Comparison of ENCODE assay signal across 13 cellular contexts in genomic region chr7:44306608-44307007, GRCh38. TPM values are rescaled to one million over a fixed set of nuclear protein-coding genes. Genes with fewer than 3 reads are reported as not detected.
A peak's percentile ranks its signal among the peaks of the same experiment; 100 is the strongest.
DNase-seq lines count a peak whose midpoint lies in the region; ATAC-seq and TF ChIP-seq lines count a peak whose summit lies in the region.
"Had no signal": no experiment of that assay in that cellular context is flagged by ENCODE, and none has a peak within 500 bp of the region (broad histone marks: within the 10 kb centered on the region; RNA-seq: fewer than 3 reads in every experiment).

No MANE protein-coding gene starts in this region.

- POLR2A ChIA-PET in GM10248 (lab: Yijun Ruan, JAX) = no interaction called here
- POLR2A ChIA-PET in activated CD4-positive, alpha-beta memory T cell treated with anti-CD3 and anti-CD28 coated beads, Interleukin-2, amount 10 ng/mL, durations not matched to agents 7 days and 5 days (lab: Charles Lee) = no interaction called here

- H3K27me3 Mint-ChIP-seq in activated CD4-positive, alpha-beta memory T cell treated with anti-CD3 and anti-CD28 coated beads, Interleukin-2, amount 10 ng/mL, durations not matched to agents 7 days and 5 days = peaks cover 25% of the 10 kb centered on the region
- peaks cover 3 to 14% of the 10 kb centered on the region in 2 donors for H3K27me3 Mint-ChIP-seq in natural killer cell (ENCODE audit: low read depth in 2 of 2)
- H3K27me3 Mint-ChIP-seq in mesothelial cell of epicardium (ENCODE audit: low read depth) = peaks cover 34% of the 10 kb centered on the region

- no peaks in the 10 kb centered on the region for H3K9me3 Mint-ChIP-seq in activated CD4-positive, alpha-beta memory T cell treated with anti-CD3 and anti-CD28 coated beads, Interleukin-2, amount 10 ng/mL, durations not matched to agents 7 days and 5 days
- H3K9me3 Mint-ChIP-seq in natural killer cell (no peaks in the 10 kb centered on the region), mesothelial cell of epicardium (peaks cover 27% of the 10 kb centered on the region)
- H3K9me3 Mint-ChIP-seq: T-cell had no signal

- TF ChIP-seq CTCF in GM10248 (IDR thresholded peaks at IDR 0.05; ENCODE audit: control extremely low read depth, extremely low read depth, low read depth, missing control alignments) = no peak
- no peak for TF ChIP-seq CTCF in natural killer cell (IDR thresholded peaks at IDR 0.05)
- TF ChIP-seq CTCF in mesothelial cell of epicardium (IDR thresholded peaks at IDR 0.05; ENCODE audit: unreplicated experiment) = no peak

- DNase-seq in NCI-H82 (lab: John Stamatoyannopoulos, UW) = peak; percentile 31
- no peak for DNase-seq in NCI-H82 treated with DMSO at 0.1 percent for 48 hours (lab: John Stamatoyannopoulos, UW; ENCODE audit: unreplicated experiment)
- DNase-seq in GM10248 (ENCODE audit: extremely low spot score) = peak; percentile 46
- DNase-seq in activated CD4-positive, alpha-beta memory T cell treated with anti-CD3 and anti-CD28 coated beads, Interleukin-2, amount 10 ng/mL, durations not matched to agents 7 days and 5 days = peak; percentile 10
- no peak for DNase-seq in natural killer cell
- DNase-seq in stimulated activated naive CD4-positive, alpha-beta T cell treated with Interleukin-2 at 50 U/mL for 16 hours (lab: John Stamatoyannopoulos, UW) = no peak
- no peak for DNase-seq in G401 (ENCODE audit: low spot score)
- no peak for DNase-seq in mesothelial cell of epicardium (ENCODE audit: low spot score in 2 of 2, unreplicated experiment in 2 of 2)
- DNase-seq: NCI-H2107, NCI-H774 had no signal

- intact Hi-C loops in natural killer cell (cut with micrococcal nuclease) = no loop called here

- H3K27ac Mint-ChIP-seq in activated CD4-positive, alpha-beta memory T cell treated with anti-CD3 and anti-CD28 coated beads, Interleukin-2, amount 10 ng/mL, durations not matched to agents 7 days and 5 days = no peak overlapping the region
- peak overlapping the region; percentile 45 to 74 for H3K27ac Mint-ChIP-seq in natural killer cell
- no peak overlapping the region for H3K27ac Mint-ChIP-seq in mesothelial cell of epicardium
- H3K27ac Mint-ChIP-seq: nephron, T-cell had no signal

- H3K4me3 Mint-ChIP-seq in activated CD4-positive, alpha-beta memory T cell treated with anti-CD3 and anti-CD28 coated beads, Interleukin-2, amount 10 ng/mL, durations not matched to agents 7 days and 5 days = no peak overlapping the region
- no peak overlapping the region for H3K4me3 Mint-ChIP-seq in natural killer cell
- no peak overlapping the region for H3K4me3 Mint-ChIP-seq in mesothelial cell of epicardium
- H3K4me3 Mint-ChIP-seq: CD4-positive, CD25-positive, alpha-beta regulatory T cell; nephron; T-cell had no signal

- peaks cover 8% of the 10 kb centered on the region for H3K4me1 Mint-ChIP-seq in activated CD4-positive, alpha-beta memory T cell treated with anti-CD3 and anti-CD28 coated beads, Interleukin-2, amount 10 ng/mL, durations not matched to agents 7 days and 5 days
- H3K4me1 Mint-ChIP-seq in natural killer cell (peaks cover 0 to 7% of the 10 kb centered on the region in 2 donors), mesothelial cell of epicardium (no peaks in the 10 kb centered on the region)
- H3K4me1 Mint-ChIP-seq: nephron had no signal

- peak in 2 of 3 donors; percentile 18 to 29 for ATAC-seq in natural killer cell
- ATAC-seq: T-cell had no signal

- H3K36me3 Mint-ChIP-seq in activated CD4-positive, alpha-beta memory T cell treated with anti-CD3 and anti-CD28 coated beads, Interleukin-2, amount 10 ng/mL, durations not matched to agents 7 days and 5 days (ENCODE audit: low read depth) = no peaks in the 10 kb centered on the region
- H3K36me3 Mint-ChIP-seq in natural killer cell = no peaks in the 10 kb centered on the region
- H3K36me3 Mint-ChIP-seq in mesothelial cell of epicardium = no peaks in the 10 kb centered on the region
- H3K36me3 Mint-ChIP-seq: CD4-positive, CD25-positive, alpha-beta regulatory T cell; T-cell had no signal

- CTCF ChIA-PET in GM10248 (lab: Yijun Ruan, JAX) = no interaction called here
- CTCF ChIA-PET in activated CD4-positive, alpha-beta memory T cell treated with anti-CD3 and anti-CD28 coated beads, Interleukin-2, amount 10 ng/mL, durations not matched to agents 7 days and 5 days (lab: Charles Lee) = no interaction called here

- in situ Hi-C loops in G401 (cut with HindIII; ENCODE audit: low sequenced_read_pairs) = no loop called here

RNA-seq across cellular contexts. Expression of gene CAMK2B, which starts 18.8 kb away (rescaled TPM):
- total RNA-seq in activated CD4-positive, alpha-beta memory T cell treated with anti-CD3 and anti-CD28 coated beads, Interleukin-2, amount 10 ng/mL, durations not matched to agents 7 days and 5 days = under 1 TPM in 1 of 2 experiments, not detected in 1; 0.10 TPM
- under 1 TPM in 1 of 3 donors, not detected in 2; 0.70 TPM for total RNA-seq in natural killer cell
- total RNA-seq in G401 (2014; rRNA removed; shearing (Covaris generic)) = 0.06 and 2.2 TPM in 2 replicates
- 1.8 to 1.9 TPM (median 1.9 TPM) in 3 replicates for total RNA-seq in mesothelial cell of epicardium
- total RNA-seq: CD4-positive, CD25-positive, alpha-beta regulatory T cell had no signal

Comparison
In these comparisons a context has a peak if more than half of its experiments do, and no peak if none do; other contexts are left out.
1. DNase-seq: peak in NCI-H82 (single experiment), GM10248 (single experiment) and activated CD4-positive, alpha-beta memory T cell treated with anti-CD3 and anti-CD28 coated beads, Interleukin-2, amount 10 ng/mL, durations not matched to agents 7 days and 5 days (single experiment); none in NCI-H82 treated with DMSO at 0.1 percent for 48 hours (single experiment), natural killer cell (single experiment), stimulated activated naive CD4-positive, alpha-beta T cell treated with Interleukin-2 at 50 U/mL for 16 hours (single experiment), G401 (single experiment) and mesothelial cell of epicardium (0 of 2).
2. H3K27ac Mint-ChIP-seq: peak in natural killer cell (2 of 2); none in activated CD4-positive, alpha-beta memory T cell treated with anti-CD3 and anti-CD28 coated beads, Interleukin-2, amount 10 ng/mL, durations not matched to agents 7 days and 5 days (single experiment) and mesothelial cell of epicardium (single experiment).